Comparison of ENCODE assay signal across 18 cellular contexts in the genomic region with DNA sequence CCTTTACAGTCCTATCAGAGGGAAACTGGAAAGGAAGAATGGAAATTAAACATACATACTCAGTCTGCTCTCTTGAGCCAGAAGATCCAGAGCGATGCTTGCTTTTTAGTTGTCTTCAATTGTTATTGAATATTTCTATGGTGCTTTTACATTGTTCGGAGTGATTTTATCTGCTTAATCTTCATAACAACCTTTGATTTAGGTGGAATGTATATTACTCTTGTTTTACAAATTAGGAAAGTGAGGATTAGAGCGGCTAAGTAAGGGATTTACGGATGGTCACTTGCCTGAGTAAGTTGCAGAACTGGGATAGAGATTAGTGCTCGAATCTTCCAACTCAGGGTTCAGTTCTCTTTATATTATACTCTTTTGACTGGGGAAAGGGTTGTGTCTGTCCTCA.
DNase-seq lines count a peak whose midpoint lies in the region; ATAC-seq, FAIRE-seq and TF ChIP-seq lines count a peak whose summit lies in the region.
"Had no signal": no experiment of that assay in that cellular context is flagged by ENCODE, and none has a peak within 500 bp of the region (broad histone marks: within the 10 kb centered on the region; RNA-seq: fewer than 3 reads in every experiment).

No MANE protein-coding gene starts in this region.

- no peak overlapping the region for H2BK5ac ChIP-seq in trophoblast cell (ENCODE audit: low read depth, low read length, poor library complexity)

- no peak overlapping the region for H3K23ac ChIP-seq in trophoblast cell (ENCODE audit: low read length)

- no peak overlapping the region for H2AFZ ChIP-seq in trophoblast cell (ENCODE audit: insufficient read depth, low read length, poor library complexity)
- H2AFZ ChIP-seq: GM23248 had no signal

- H3K27ac ChIP-seq in HUES6 (ENCODE audit: low read depth, low read length) (0 out of 2 replicates have a peak overlapping the region, but pooled peaks have one; percentile 27), WERI-Rb-1 (peak overlapping the region; percentile 47), trophoblast cell (ENCODE audit: low read depth, low read length) (no peak overlapping the region)
- H3K27ac ChIP-seq: A549, C4-2B, GM23248 had no signal

- H4K8ac ChIP-seq in trophoblast cell (ENCODE audit: low read depth, low read length): no peak overlapping the region

- H3K4me3 ChIP-seq in HUES6 (ENCODE audit: low read depth, low read length) (no peak overlapping the region), WERI-Rb-1 (ENCODE audit: low read depth, low read length) (peak overlapping the region; percentile 11), trophoblast cell (ENCODE audit: low read depth, low read length) (no peak overlapping the region)
- H3K4me3 ChIP-seq: A549, GM23248 had no signal

- TF ChIP-seq POLR2A in H54 (IDR thresholded peaks at IDR 0.05; ENCODE audit: low read depth, low read length): no peak

- no peaks in the 10 kb centered on the region for H3K27me3 ChIP-seq in HUES6 (ENCODE audit: control insufficient read depth, insufficient read depth, low read length)
- H3K27me3 ChIP-seq in WERI-Rb-1 (ENCODE audit: insufficient read depth, low read depth, severe bottlenecking): no peaks in the 10 kb centered on the region
- no peaks in the 10 kb centered on the region for H3K27me3 ChIP-seq in trophoblast cell (ENCODE audit: insufficient read depth, low read length)
- H3K27me3 ChIP-seq: BE2C had no signal

- H3K79me1 ChIP-seq in trophoblast cell (ENCODE audit: low read length): no peaks in the 10 kb centered on the region

- no peaks in the 10 kb centered on the region for H3K36me3 ChIP-seq in HUES6 (ENCODE audit: control insufficient read depth, insufficient read depth, low read length)
- H3K36me3 ChIP-seq in WERI-Rb-1: no peaks in the 10 kb centered on the region; the same call in 1 of the 2 replicates
- H3K36me3 ChIP-seq in trophoblast cell (ENCODE audit: control insufficient read depth in 1 of 2, insufficient read depth in 2 of 2, low read length in 2 of 2): no peaks in the 10 kb centered on the region
- H3K36me3 ChIP-seq: BE2C had no signal

- no peaks in the 10 kb centered on the region for H3K79me2 ChIP-seq in trophoblast cell (ENCODE audit: control insufficient read depth, insufficient read depth, low read length, poor library complexity)

- peak overlapping the region; percentile 47 for H3K18ac ChIP-seq in trophoblast cell (ENCODE audit: low read length)

- H3K14ac ChIP-seq in trophoblast cell (ENCODE audit: low read length): no peak overlapping the region

- no peak overlapping the region for H3K4me2 ChIP-seq in trophoblast cell (ENCODE audit: low read length)
- H3K4me2 ChIP-seq: A549 had no signal

- no peak overlapping the region for H3K4ac ChIP-seq in trophoblast cell (ENCODE audit: low read depth, low read length)

- no peak overlapping the region for H2BK12ac ChIP-seq in trophoblast cell (ENCODE audit: low read length)

- H3K27me3 Mint-ChIP-seq in type B pancreatic cell: no peaks in the 10 kb centered on the region
- H3K27me3 Mint-ChIP-seq: IgD-negative memory B cell had no signal

- WGBS in trophoblast cell (ENCODE audit: extremely low coverage, insufficient coverage, insufficient read length): no CpG with 5 or more reads among the region's 5 CpGs

- no peaks in the 10 kb centered on the region for H3K9me3 Mint-ChIP-seq in type B pancreatic cell
- H3K9me3 Mint-ChIP-seq: CD8-positive, alpha-beta T cell; IgD-negative memory B cell had no signal

- H3K9me3 ChIP-seq in HUES6 (ENCODE audit: control insufficient read depth, insufficient read depth, low read depth, low read length) (no peaks in the 10 kb centered on the region), WERI-Rb-1 (ENCODE audit: severe bottlenecking) (no peaks in the 10 kb centered on the region), trophoblast cell (ENCODE audit: insufficient read depth, low read depth, low read length) (no peaks in the 10 kb centered on the region)
- H3K9me3 ChIP-seq: A549, BE2C had no signal

- H3K4me1 Mint-ChIP-seq in type B pancreatic cell (ENCODE audit: unreplicated experiment): peaks cover 6% of the 10 kb centered on the region

- no peak overlapping the region for H4K12ac ChIP-seq in trophoblast cell (ENCODE audit: low read depth, low read length)

- H4K91ac ChIP-seq in trophoblast cell (ENCODE audit: low read depth, low read length): no peak overlapping the region

- H2BK120ac ChIP-seq in trophoblast cell (ENCODE audit: insufficient read depth, low read length, poor library complexity): no peak overlapping the region

- no peak overlapping the region for H3K9ac ChIP-seq in HUES6 (ENCODE audit: low read length)
- H3K9ac ChIP-seq in trophoblast cell (ENCODE audit: low read length): no peak overlapping the region
- H3K9ac ChIP-seq: GM23248 had no signal

- no peak overlapping the region for H3K4me3 Mint-ChIP-seq in type B pancreatic cell
- H3K4me3 Mint-ChIP-seq: CD8-positive, alpha-beta T cell; IgD-negative memory B cell had no signal

- no peak for ATAC-seq in GM18870 (IDR thresholded peaks at IDR 0.05; ENCODE audit: unreplicated experiment)
- ATAC-seq: A549; CD8-positive, alpha-beta T cell had no signal

- H3K27ac Mint-ChIP-seq in type B pancreatic cell: no peak overlapping the region
- H3K27ac Mint-ChIP-seq: CD8-positive, alpha-beta T cell; IgD-negative memory B cell had no signal

- FAIRE-seq in H54 (lab: Jason Lieb, UNC): peak; percentile 6
- FAIRE-seq: A549 had no signal

- DNase-seq in H54 (ENCODE audit: insufficient read length, low spot score) (no peak), WERI-Rb-1 (peak; percentile 44), trophoblast cell (no peak), type B pancreatic cell (ENCODE audit: extremely low spot score, unreplicated experiment) (no peak), hepatic stellate cell (ENCODE audit: low spot score) (no peak), cerebellar nuclear complex (lab: John Stamatoyannopoulos, UW) (no peak)
- DNase-seq: BE2C; CD8-positive, alpha-beta T cell; COR-L47; DMS53; GF-D8; KG1 had no signal

- H3K4me1 ChIP-seq in HUES6 (ENCODE audit: control insufficient read depth, insufficient read depth, low read length) (peaks cover 15% of the 10 kb centered on the region), trophoblast cell (ENCODE audit: control insufficient read depth in 1 of 2, insufficient read depth in 2 of 2, low read length in 2 of 2) (peaks cover 0 to 4% of the 10 kb centered on the region in 2 experiments)

- no peaks in the 10 kb centered on the region for H3K36me3 Mint-ChIP-seq in type B pancreatic cell
- H3K36me3 Mint-ChIP-seq: CD8-positive, alpha-beta T cell; IgD-negative memory B cell had no signal

- TF ChIP-seq CTCF in WERI-Rb-1 (IDR thresholded peaks at IDR 0.05; ENCODE audit: low read depth, low read length): no peak
- no peak for TF ChIP-seq CTCF in type B pancreatic cell (conservative IDR thresholded peaks at IDR 0.05)

- H2AK5ac ChIP-seq in trophoblast cell (ENCODE audit: low read length): no peak overlapping the region
